Comparison of ENCODE assay signal across 17 cellular contexts in genomic region chr15:76006136-76006778, GRCh38. TPM values are rescaled to one million over a fixed set of nuclear protein-coding genes. Genes with fewer than 3 reads are reported as not detected.
DNase-seq lines count a peak whose midpoint lies in the region; ATAC-seq and TF ChIP-seq lines count a peak whose summit lies in the region.
"Had no signal": no experiment of that assay in that cellular context is flagged by ENCODE, and none has a peak within 500 bp of the region (broad histone marks: within the 10 kb centered on the region; RNA-seq: fewer than 3 reads in every experiment).

No MANE protein-coding gene starts in this region.

- H3K27ac ChIP-seq in body of pancreas, result peak overlapping the region in 2 of 4 donors; percentile 19 to 74
- H3K27ac ChIP-seq: BLaER1, heart left ventricle had no signal

- DNase-seq in GM03348 (ENCODE audit: low spot score) (peak; percentile 13), NOMO-1 treated with DMSO at 0.1 percent for 48 hours (lab: John Stamatoyannopoulos, UW; ENCODE audit: unreplicated experiment) (peak; percentile 80), body of pancreas (peak; percentile 78 to 90 (median 82)), myocyte (ENCODE audit: low read depth) (peak; percentile 24), NCI-H69 (lab: John Stamatoyannopoulos, UW) (no peak), HAP-1 (ENCODE audit: low spot score in 2 of 2) (no peak), activated gamma-delta T cell (lab: John Stamatoyannopoulos, UW) (no peak), 8988T (no peak)
- DNase-seq: activated T-cell treated with anti-CD3 and anti-CD28 coated beads, Interleukin-2, amount 50 U/mL, for 24 hours; effector memory CD8-positive, alpha-beta T cell; heart left ventricle; naive thymus-derived CD8-positive, alpha-beta T cell; T-cell had no signal

- H3K27me3 ChIP-seq in body of pancreas (no peaks in the 10 kb centered on the region), HAP-1 (ENCODE audit: low read depth) (no peaks in the 10 kb centered on the region)
- H3K27me3 ChIP-seq: BLaER1 had no signal

- H3K36me3 ChIP-seq in body of pancreas (replicated peaks in 1 of 2; ENCODE audit: insufficient read depth in 1 of 2, low read depth in 2 of 2), result no peaks in the 10 kb centered on the region
- no peaks in the 10 kb centered on the region for H3K36me3 ChIP-seq in HAP-1 (replicated peaks)
- H3K36me3 ChIP-seq: BLaER1, heart left ventricle had no signal

- TF ChIP-seq POLR2A in body of pancreas (IDR thresholded peaks at IDR 0.05), result no peak

- H3K9me3 ChIP-seq in body of pancreas (no peaks in the 10 kb centered on the region), HAP-1 (no peaks in the 10 kb centered on the region)
- H3K9me3 ChIP-seq: BLaER1 had no signal

- peak; percentile 96 for ATAC-seq in body of pancreas
- ATAC-seq: effector memory CD8-positive, alpha-beta T cell; heart left ventricle; naive thymus-derived CD8-positive, alpha-beta T cell; right cardiac atrium; T-cell had no signal

- intact Hi-C loops in body of pancreas (cut with DNase I), result no loop called here

- TF ChIP-seq CTCF in body of pancreas (IDR thresholded peaks at IDR 0.05), result no peak

- in situ Hi-C loops in HAP-1 (cut with MboI; ENCODE audit: low sequenced_read_pairs), result no loop called here

- no peak overlapping the region for H3K4me3 ChIP-seq in body of pancreas
- H3K4me3 ChIP-seq in HAP-1, result no peak overlapping the region
- H3K4me3 ChIP-seq: BLaER1, heart left ventricle had no signal

- peaks cover 54% of the 10 kb centered on the region for H3K4me1 ChIP-seq in body of pancreas
- H3K4me1 ChIP-seq in HAP-1, result peaks cover 23% of the 10 kb centered on the region
- H3K4me1 ChIP-seq: BLaER1, heart left ventricle had no signal

- WGBS in body of pancreas, 2 donors, result 16 to 19% methylated on average over 2 of the region's 2 CpGs

RNA-seq across cellular contexts. Expression of gene NRG4, which starts 6.0 kb away (rescaled TPM):
- total RNA-seq in body of pancreas, result 10 to 100 TPM; 11.5 to 20.5 TPM
- total RNA-seq in myocyte, result not detected in 2 replicates
- polyA plus RNA-seq in myocyte (2012), result 0.78 TPM
- total RNA-seq: HT-29; naive thymus-derived CD8-positive, alpha-beta T cell; subcutaneous adipose tissue had no signal
- polyA plus RNA-seq: heart left ventricle; naive thymus-derived CD8-positive, alpha-beta T cell; right cardiac atrium had no signal

RNA-seq across cellular contexts. Expression of gene TMEM266, which starts 53.5 kb away (rescaled TPM):
- total RNA-seq in body of pancreas (1 to 10 TPM in 1 of 2 donors, under 1 TPM in 1; 0.66 to 9.1 TPM), myocyte (not detected in 2 replicates)
- polyA plus RNA-seq in myocyte (2012), result 0.87 TPM
- total RNA-seq: HT-29; naive thymus-derived CD8-positive, alpha-beta T cell had no signal
- polyA plus RNA-seq: naive thymus-derived CD8-positive, alpha-beta T cell; right cardiac atrium had no signal

Comparison
In these comparisons a context has a peak if more than half of its experiments do, and no peak if none do; other contexts are left out.
1. DNase-seq: peak in GM03348 (single experiment), NOMO-1 treated with DMSO at 0.1 percent for 48 hours (single experiment), body of pancreas (4 of 4) and myocyte (single experiment); none in NCI-H69 (single experiment), HAP-1 (0 of 2), activated gamma-delta T cell (single experiment) and 8988T (single experiment).
2. RNA of gene NRG4, which starts 6.0 kb away (total RNA-seq): 11.5 to 20.5 TPM in body of pancreas; not detected in myocyte; every median in the first group is over 10 times any median in the second.